In genomic region chr6:36964349-36964748, GRCh38 we compare ENCODE assay signal across 19 cellular contexts. TPM values are rescaled to one million over a fixed set of nuclear protein-coding genes. Genes with fewer than 3 reads are reported as not detected.
A peak's percentile ranks its signal among the peaks of the same experiment; 100 is the strongest.
DNase-seq lines count a peak whose midpoint lies in the region; ATAC-seq, FAIRE-seq and TF ChIP-seq lines count a peak whose summit lies in the region.
"Had no signal": no experiment of that assay in that cellular context is flagged by ENCODE, and none has a peak within 500 bp of the region (broad histone marks: within the 10 kb centered on the region; RNA-seq: fewer than 3 reads in every experiment).

No MANE protein-coding gene starts in this region.

- H3K27ac ChIP-seq in KOPT-K1 (ENCODE audit: low read depth, low read length, poor library complexity, severe bottlenecking) (peak overlapping the region; percentile 65), kidney (ENCODE audit: low read depth in 2 of 2, low read length in 2 of 2) (no peak overlapping the region), suprapubic skin (no peak overlapping the region)
- H3K27ac ChIP-seq: parathyroid adenoma had no signal

- no peaks in the 10 kb centered on the region for H3K27me3 Mint-ChIP-seq in activated T-cell treated with anti-CD3 and anti-CD28 coated beads, Interleukin-2, amount 50 U/mL, for 72 hours (ENCODE audit: low read depth)
- H3K27me3 Mint-ChIP-seq in stimulated activated naive B cell treated with anti-CD40 and anti-IgM and Interleukin-4, amounts not matched to agents 10 μg/mL and 1 μg/mL and 100 μg/mL, for 72 hours, result peaks cover 0 to 7% of the 10 kb centered on the region in 2 donors

- H3K27ac Mint-ChIP-seq in activated T-cell treated with anti-CD3 and anti-CD28 coated beads, Interleukin-2, amount 50 U/mL, for 72 hours, result peak overlapping the region; percentile 3
- peak overlapping the region; percentile 51 for H3K27ac Mint-ChIP-seq in stimulated activated naive B cell treated with anti-CD40 and anti-IgM and Interleukin-4, amounts not matched to agents 10 μg/mL and 1 μg/mL and 100 μg/mL, for 72 hours

- H3K4me1 ChIP-seq in kidney (ENCODE audit: control insufficient read depth in 1 of 2, insufficient read depth in 1 of 2, low read depth in 1 of 2, low read length in 2 of 2), result peaks cover 10 to 13% of the 10 kb centered on the region in 2 donors
- peaks cover 59% of the 10 kb centered on the region for H3K4me1 ChIP-seq in suprapubic skin

- peaks cover 51% of the 10 kb centered on the region for H3K4me1 Mint-ChIP-seq in activated T-cell treated with anti-CD3 and anti-CD28 coated beads, Interleukin-2, amount 50 U/mL, for 72 hours (ENCODE audit: low read depth)
- peaks cover 32 to 34% of the 10 kb centered on the region in 2 donors for H3K4me1 Mint-ChIP-seq in stimulated activated naive B cell treated with anti-CD40 and anti-IgM and Interleukin-4, amounts not matched to agents 10 μg/mL and 1 μg/mL and 100 μg/mL, for 72 hours

- H3K9me3 Mint-ChIP-seq in activated T-cell treated with anti-CD3 and anti-CD28 coated beads, Interleukin-2, amount 50 U/mL, for 72 hours, result no peaks in the 10 kb centered on the region
- H3K9me3 Mint-ChIP-seq in stimulated activated naive B cell treated with anti-CD40 and anti-IgM and Interleukin-4, amounts not matched to agents 10 μg/mL and 1 μg/mL and 100 μg/mL, for 72 hours, result no peaks in the 10 kb centered on the region

- ATAC-seq in activated T-cell treated with anti-CD3 and anti-CD28 coated beads, Interleukin-2, amount 50 U/mL, for 72 hours (replicated peaks in 1 of 2), result no peak
- no peak for ATAC-seq in stimulated activated naive B cell treated with anti-CD40 and anti-IgM and Interleukin-4, amounts not matched to agents 10 μg/mL and 1 μg/mL and 100 μg/mL, for 72 hours (replicated peaks)

- WGBS in suprapubic skin, result 80% methylated on average over 1 of the region's 6 CpGs

- H3K36me3 ChIP-seq in KOPT-K1 (ENCODE audit: insufficient read depth, low read length) (peaks cover 35% of the 10 kb centered on the region), kidney (ENCODE audit: control insufficient read depth in 1 of 2, insufficient read depth in 2 of 2, low read length in 2 of 2) (peaks cover 15 to 21% of the 10 kb centered on the region in 2 donors), suprapubic skin (peaks cover 26% of the 10 kb centered on the region)

- no peak for TF ChIP-seq EP300 in suprapubic skin (IDR thresholded peaks at IDR 0.05)

- H3K4me3 Mint-ChIP-seq in activated T-cell treated with anti-CD3 and anti-CD28 coated beads, Interleukin-2, amount 50 U/mL, for 72 hours, result no peak overlapping the region
- H3K4me3 Mint-ChIP-seq in stimulated activated naive B cell treated with anti-CD40 and anti-IgM and Interleukin-4, amounts not matched to agents 10 μg/mL and 1 μg/mL and 100 μg/mL, for 72 hours, result no peak overlapping the region

- intact Hi-C loops in kidney (cut with DNase I), result no loop called here

- DNase-seq in activated T-cell treated with anti-CD3 and anti-CD28 coated beads, Interleukin-2, amount 50 U/mL, for 72 hours, result no peak
- no peak for DNase-seq in activated T-cell treated with anti-CD3 and anti-CD28 coated beads for 4 hours
- DNase-seq in kidney, result peak; percentile 66
- no peak for DNase-seq in stimulated activated naive B cell treated with anti-CD40 and anti-IgM and Interleukin-4, amounts not matched to agents 10 μg/mL and 1 μg/mL and 100 μg/mL, for 72 hours
- no peak for DNase-seq in cerebellar nuclear complex (lab: John Stamatoyannopoulos, UW)
- DNase-seq in suprapubic skin (ENCODE audit: low spot score in 2 of 2), result no peak
- no peak for DNase-seq in SIG-M5 (lab: John Stamatoyannopoulos, UW)
- DNase-seq: ACHN; activated CD8-positive, alpha-beta memory T cell treated with anti-CD3 and anti-CD28 coated beads, Interleukin-2, amount 50 U/mL, for 4 hours; effector CD4-positive, alpha-beta T cell; hippocampal formation; NCI-H1436 treated with DMSO at 0.1 percent for 48 hours; NCI-H345 had no signal

- TF ChIP-seq POLR2A in suprapubic skin (IDR thresholded peaks at IDR 0.05), result no peak

- FAIRE-seq in kidney (lab: Jason Lieb, UNC), result no peak
- FAIRE-seq: bronchial epithelial cell, G401.6, H54 had no signal

- H3K9me3 ChIP-seq in KOPT-K1 (ENCODE audit: insufficient read depth, low read length, poor library complexity, severe bottlenecking), result no peaks in the 10 kb centered on the region
- no peaks in the 10 kb centered on the region for H3K9me3 ChIP-seq in kidney (ENCODE audit: control insufficient read depth in 1 of 2, low read length in 2 of 2)
- no peaks in the 10 kb centered on the region for H3K9me3 ChIP-seq in suprapubic skin

- H3K27me3 ChIP-seq in suprapubic skin, result no peaks in the 10 kb centered on the region

- H3K9ac ChIP-seq in kidney (ENCODE audit: low read length in 2 of 2), result no peak overlapping the region
- H3K9ac ChIP-seq: parathyroid adenoma had no signal

- TF ChIP-seq CTCF in kidney (IDR thresholded peaks at IDR 0.05; ENCODE audit: borderline replicate concordance, extremely low read depth, insufficient read depth) (no peak), suprapubic skin (IDR thresholded peaks at IDR 0.05) (no peak)

- H3K36me3 Mint-ChIP-seq in activated T-cell treated with anti-CD3 and anti-CD28 coated beads, Interleukin-2, amount 50 U/mL, for 72 hours (ENCODE audit: insufficient read depth in 2 of 2), result peaks cover 2 to 7% of the 10 kb centered on the region in 2 donors
- H3K36me3 Mint-ChIP-seq in stimulated activated naive B cell treated with anti-CD40 and anti-IgM and Interleukin-4, amounts not matched to agents 10 μg/mL and 1 μg/mL and 100 μg/mL, for 72 hours, result peaks cover 7 to 34% of the 10 kb centered on the region in 2 donors

- H3K4me3 ChIP-seq in kidney (ENCODE audit: low read length in 2 of 2) (no peak overlapping the region), suprapubic skin (no peak overlapping the region)
- H3K4me3 ChIP-seq: skin epidermis had no signal

RNA-seq across cellular contexts. Expression of gene PI16, which starts 9.8 kb away (rescaled TPM):
- 1 to 10 TPM in 1 of 2 donors, under 1 TPM in 1; 0.14 to 4.2 TPM for total RNA-seq in activated T-cell treated with anti-CD3 and anti-CD28 coated beads, Interleukin-2, amount 50 U/mL, for 72 hours
- total RNA-seq in kidney, result 1.7 TPM
- 3.5 TPM for polyA plus RNA-seq in kidney (ENCODE audit: insufficient read depth, low read depth, low replicate concordance)
- 10 to 100 TPM in 1 of 4 donors, 1 to 10 TPM in 3; 2.8 to 17.2 (median 3.9) TPM for total RNA-seq in suprapubic skin
- total RNA-seq: bronchial epithelial cell had no signal

RNA-seq across cellular contexts. Expression of gene MTCH1, which starts 21.6 kb away (rescaled TPM):
- total RNA-seq in activated T-cell treated with anti-CD3 and anti-CD28 coated beads, Interleukin-2, amount 50 U/mL, for 72 hours, result 100 to 1,000 TPM; 116 to 149 TPM
- 194 TPM for total RNA-seq in kidney
- 202 TPM for polyA plus RNA-seq in kidney (ENCODE audit: insufficient read depth, low read depth, low replicate concordance)
- 100 to 1,000 TPM; 160 to 220 (median 183) TPM for total RNA-seq in suprapubic skin

RNA-seq across cellular contexts. Expression of gene FGD2, which starts 41.1 kb away (rescaled TPM):
- total RNA-seq in activated T-cell treated with anti-CD3 and anti-CD28 coated beads, Interleukin-2, amount 50 U/mL, for 72 hours, result 1 to 10 TPM; 1.4 to 3.2 TPM
- total RNA-seq in kidney (49.5 TPM), suprapubic skin (10 to 100 TPM in 1 of 4 donors, 1 to 10 TPM in 3; 2.4 to 13.6 (median 4.6) TPM)
- polyA plus RNA-seq in kidney (ENCODE audit: insufficient read depth, low read depth, low replicate concordance), result 0.97 TPM
